23 cellular contexts compared by ENCODE assay signal in genomic region chr3:37639922-37640321, GRCh38.
DNase-seq lines count a peak whose midpoint lies in the region; ATAC-seq and TF ChIP-seq lines count a peak whose summit lies in the region.
"Had no signal": no experiment of that assay in that cellular context is flagged by ENCODE, and none has a peak within 500 bp of the region (broad histone marks: within the 10 kb centered on the region; RNA-seq: fewer than 3 reads in every experiment).

No MANE protein-coding gene starts in this region.

- no peaks in the 10 kb centered on the region for H3K9me2 ChIP-seq in PC-3 (replicated peaks; ENCODE audit: low read length)

- H3K36me3 ChIP-seq in thyroid gland (no peaks in the 10 kb centered on the region), PC-3 (ENCODE audit: low read depth, low read length) (no peaks in the 10 kb centered on the region)

- TF ChIP-seq CTCF in coronary artery (IDR thresholded peaks at IDR 0.05): no peak
- no peak for TF ChIP-seq CTCF in endothelial cell (IDR thresholded peaks at IDR 0.05; ENCODE audit: unreplicated experiment)
- TF ChIP-seq CTCF in nephron (IDR thresholded peaks at IDR 0.05; ENCODE audit: unreplicated experiment in 3 of 3): no peak
- TF ChIP-seq CTCF in thyroid gland (IDR thresholded peaks at IDR 0.05): no peak
- no peak for TF ChIP-seq CTCF in PC-3 (conservative IDR thresholded peaks at IDR 0.05; ENCODE audit: low read depth, low read length)

- peaks cover 25% of the 10 kb centered on the region for H3K27me3 Mint-ChIP-seq in endothelial cell (ENCODE audit: unreplicated experiment)
- no peaks in the 10 kb centered on the region for H3K27me3 Mint-ChIP-seq in nephron (ENCODE audit: low read depth)

- H3K27ac Mint-ChIP-seq in endothelial cell (ENCODE audit: unreplicated experiment): peak overlapping the region; percentile 85
- peak overlapping the region in 2 of 3 experiments; percentile 54 to 60 for H3K27ac Mint-ChIP-seq in nephron
- H3K27ac Mint-ChIP-seq: B cell; CD4-positive, alpha-beta T cell; CD8-positive, alpha-beta T cell had no signal

- intact Hi-C loops in thyroid gland (cut with DNase I) (no loop called here), PC-3 (cut with micrococcal nuclease) (no loop called here)

- POLR2A ChIA-PET in PC-3 (lab: Charles Lee; ENCODE audit: unreplicated experiment): no interaction called here

- H3K9me3 ChIP-seq in thyroid gland: no peaks in the 10 kb centered on the region
- no peaks in the 10 kb centered on the region for H3K9me3 ChIP-seq in PC-3 (ENCODE audit: low read length)

- H3K36me3 Mint-ChIP-seq in endothelial cell (ENCODE audit: low read depth, unreplicated experiment) (peaks cover 44% of the 10 kb centered on the region), nephron (ENCODE audit: low read depth) (peaks cover 2% of the 10 kb centered on the region)
- H3K36me3 Mint-ChIP-seq: CD8-positive, alpha-beta T cell had no signal

- H3K27ac ChIP-seq in coronary artery (no peak overlapping the region), thyroid gland (peak overlapping the region in 2 of 3 donors; percentile 58), PC-3 (ENCODE audit: low read length) (no peak overlapping the region)
- H3K27ac ChIP-seq: BLaER1 treated with 17β-estradiol and CSF1 and Interleukin-3, amounts not matched to agents 10 nM and 100 nM; C4-2B had no signal

- peaks cover 63% of the 10 kb centered on the region for H3K4me1 Mint-ChIP-seq in endothelial cell (ENCODE audit: unreplicated experiment)
- peaks cover 50% of the 10 kb centered on the region for H3K4me1 Mint-ChIP-seq in nephron
- H3K4me1 Mint-ChIP-seq: B cell had no signal

- no TSS peak for BruUV-seq in PC-3 (replicated peaks; lab: Mats Ljungman, UMichigan)

- CTCF ChIA-PET in PC-3 (lab: Charles Lee): no interaction called here

- no peak overlapping the region for H3K9ac ChIP-seq in PC-3 (ENCODE audit: low read length)
- H3K9ac ChIP-seq: BLaER1 treated with 17β-estradiol and CSF1 and Interleukin-3, amounts not matched to agents 10 nM and 100 nM had no signal

- H3F3A ChIP-seq in PC-3 (ENCODE audit: low read length, unreplicated experiment): no peaks in the 10 kb centered on the region

- H3K79me2 ChIP-seq in PC-3 (ENCODE audit: low read length): no peaks in the 10 kb centered on the region

- H3K4me1 ChIP-seq in thyroid gland: peaks cover 32 to 55% of the 10 kb centered on the region in 2 donors
- no peaks in the 10 kb centered on the region for H3K4me1 ChIP-seq in PC-3 (ENCODE audit: insufficient read depth, low read length)

- H3K27me3 ChIP-seq in thyroid gland (no peaks in the 10 kb centered on the region), PC-3 (ENCODE audit: low read length) (peaks cover 42% of the 10 kb centered on the region)
- H3K27me3 ChIP-seq: BLaER1 treated with 17β-estradiol and CSF1 and Interleukin-3, amounts not matched to agents 10 nM and 100 nM had no signal

- no peak for TF ChIP-seq POLR2A in thyroid gland (IDR thresholded peaks at IDR 0.05)

- H3K9me3 Mint-ChIP-seq in endothelial cell (ENCODE audit: unreplicated experiment) (no peaks in the 10 kb centered on the region), nephron (peaks cover 7% of the 10 kb centered on the region)
- H3K9me3 Mint-ChIP-seq: CD8-positive, alpha-beta T cell had no signal

- H3K4me2 ChIP-seq in PC-3 (ENCODE audit: low read length): no peak overlapping the region
- H3K4me2 ChIP-seq: BLaER1 treated with 17β-estradiol and CSF1 and Interleukin-3, amounts not matched to agents 10 nM and 100 nM had no signal

- no peak overlapping the region for H2AFZ ChIP-seq in PC-3 (ENCODE audit: low read length)

- ATAC-seq in GM19452 (IDR thresholded peaks at IDR 0.05; ENCODE audit: unreplicated experiment) (no peak), PC-3 (no peak)
- ATAC-seq: CD8-positive, alpha-beta T cell; GM12878 had no signal

- peak; percentile 38 for DNase-seq in coronary artery (ENCODE audit: low spot score)
- no peak for DNase-seq in endothelial cell (ENCODE audit: low spot score)
- DNase-seq in thyroid gland: no peak
- no peak for DNase-seq in AG08395 (ENCODE audit: low spot score)
- DNase-seq in PC-3: no peak
- DNase-seq: 8988T; ACHN; AML-193; CD4-positive, alpha-beta T cell; CD8-positive, alpha-beta T cell; DMS 273 treated with DMSO at 0.1 percent for 48 hours; DMS153; DMS53; DMS79; DND-41; EL; GDM1 had no signal

- WGBS in thyroid gland, 2 donors: 90 to 99% methylated on average over 5 of the region's 5 CpGs

- H4K20me1 ChIP-seq in PC-3 (ENCODE audit: low read length): no peaks in the 10 kb centered on the region
- H4K20me1 ChIP-seq: BLaER1 treated with 17β-estradiol and CSF1 and Interleukin-3, amounts not matched to agents 10 nM and 100 nM had no signal

- H3K4me3 ChIP-seq in coronary artery (no peak overlapping the region), thyroid gland (replicated peaks in 1 of 3) (no peak overlapping the region), PC-3 (ENCODE audit: low read length) (no peak overlapping the region)
- H3K4me3 ChIP-seq: BLaER1 treated with 17β-estradiol and CSF1 and Interleukin-3, amounts not matched to agents 10 nM and 100 nM; GM12878 had no signal

- H3K4me3 Mint-ChIP-seq in endothelial cell (ENCODE audit: unreplicated experiment): no peak overlapping the region
- no peak overlapping the region for H3K4me3 Mint-ChIP-seq in nephron
- H3K4me3 Mint-ChIP-seq: B cell; CD4-positive, alpha-beta T cell; CD8-positive, alpha-beta T cell had no signal

Comparison
In these comparisons a context has a peak if more than half of its experiments do, and no peak if none do; other contexts are left out.
1. H3K27ac ChIP-seq: peak in thyroid gland (2 of 3); none in coronary artery (0 of 2) and PC-3 (single experiment).